Comparison of ENCODE assay signal across 9 cellular contexts in the genomic region with DNA sequence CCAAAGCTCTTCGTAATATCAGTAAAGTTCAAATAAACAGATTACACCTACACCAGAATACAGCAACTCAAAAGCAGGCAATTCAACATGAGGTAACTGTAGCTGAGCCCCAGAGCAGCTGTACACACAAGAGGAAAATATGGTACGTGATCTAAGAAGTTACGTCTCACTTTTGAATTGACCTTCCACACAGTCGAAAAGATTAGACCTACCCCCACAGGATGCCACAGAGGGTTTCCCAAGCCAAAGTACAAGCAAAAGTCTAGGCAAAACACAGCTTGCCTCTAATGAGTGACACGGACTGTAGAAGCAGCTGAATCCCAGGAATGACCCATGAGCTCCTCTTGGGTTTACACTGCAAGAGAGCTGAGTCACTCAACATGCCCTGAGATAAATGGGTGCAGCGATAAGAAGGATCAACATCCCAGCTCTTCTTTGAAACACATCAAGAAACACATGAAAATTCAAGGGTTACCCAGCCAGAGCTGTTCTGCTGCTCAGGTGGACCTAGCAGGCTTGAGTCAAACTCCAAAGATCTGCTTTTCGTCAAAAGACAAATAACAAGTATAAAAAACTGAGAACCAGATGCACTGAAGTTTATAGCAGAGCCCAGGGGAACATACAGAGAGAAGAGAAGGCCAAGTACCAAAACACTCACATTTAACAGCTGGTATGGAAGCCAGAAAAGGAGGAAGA. TPM values are rescaled to one million over a fixed set of nuclear protein-coding genes. Genes with fewer than 3 reads are reported as not detected.
A peak's percentile ranks its signal among the peaks of the same experiment; 100 is the strongest.
DNase-seq lines count a peak whose midpoint lies in the region; ATAC-seq, FAIRE-seq and TF ChIP-seq lines count a peak whose summit lies in the region.
"Had no signal": no experiment of that assay in that cellular context is flagged by ENCODE, and none has a peak within 500 bp of the region (broad histone marks: within the 10 kb centered on the region; RNA-seq: fewer than 3 reads in every experiment).

No MANE protein-coding gene starts in this region.

- no peaks in the 10 kb centered on the region for H3K27me3 ChIP-seq in IMR-90 (ENCODE audit: control insufficient read depth, insufficient read depth, low read length)
- H3K27me3 ChIP-seq in astrocyte (ENCODE audit: insufficient read depth, low read length) = no peaks in the 10 kb centered on the region
- no peaks in the 10 kb centered on the region for H3K27me3 ChIP-seq in hepatocyte
- H3K27me3 ChIP-seq in stomach = no peaks in the 10 kb centered on the region

- TF ChIP-seq CTCF in IMR-90 (conservative IDR thresholded peaks at IDR 0.05; ENCODE audit: low read depth, low read length) (no peak), astrocyte (IDR thresholded peaks at IDR 0.05; ENCODE audit: insufficient read depth, low read depth, low read length) (no peak), hepatocyte (IDR thresholded peaks at IDR 0.05; ENCODE audit: poor library complexity) (no peak), stomach (IDR thresholded peaks at IDR 0.05) (no peak)

- peak overlapping the region; percentile 23; the same call in 1 of the 2 replicates for H4K5ac ChIP-seq in IMR-90 (ENCODE audit: low read depth, low read length)

- ATAC-seq in IMR-90 (ENCODE audit: low read depth) (peak; percentile 30), HG03342 (IDR thresholded peaks at IDR 0.05; ENCODE audit: unreplicated experiment) (no peak)

- H2BK15ac ChIP-seq in IMR-90 (ENCODE audit: low read depth, low read length) = peak overlapping the region; percentile 52; the same call in 1 of the 3 replicates

- peak overlapping the region; percentile 88 for H2BK20ac ChIP-seq in IMR-90 (ENCODE audit: low read depth, low read length)

- H3K36me3 ChIP-seq in IMR-90 (ENCODE audit: control insufficient read depth, insufficient read depth, low read length) = peaks cover 3% of the 10 kb centered on the region; the same call in 1 of the 2 replicates
- H3K36me3 ChIP-seq in astrocyte (ENCODE audit: insufficient read depth, low read length) = peaks cover 4% of the 10 kb centered on the region
- H3K36me3 ChIP-seq in hepatocyte (replicated peaks; ENCODE audit: insufficient read depth, low read depth) = no peaks in the 10 kb centered on the region
- H3K36me3 ChIP-seq in stomach = no peaks in the 10 kb centered on the region

- H3K4me3 ChIP-seq in IMR-90 (ENCODE audit: insufficient read depth, low read depth, low read length) (no peak overlapping the region), astrocyte (ENCODE audit: insufficient read depth, low read depth, low read length) (peak overlapping the region; percentile 4), hepatocyte (no peak overlapping the region), stomach (no peak overlapping the region)

- no peaks in the 10 kb centered on the region for H3K27me3 Mint-ChIP-seq in astrocyte (ENCODE audit: low read depth, unreplicated experiment)

- no peak for TF ChIP-seq RAD21 in IMR-90 (IDR thresholded peaks at IDR 0.05; ENCODE audit: low read length)

- peaks cover 23% of the 10 kb centered on the region for H3K36me3 Mint-ChIP-seq in astrocyte (ENCODE audit: low read depth, unreplicated experiment)

- H3K23ac ChIP-seq in IMR-90 (ENCODE audit: low read depth, low read length) = peak overlapping the region; percentile 72

- H2AK9ac ChIP-seq in IMR-90 (replicated peaks; ENCODE audit: low read depth, low read length, poor library complexity) = peak overlapping the region; percentile 81

- no peaks in the 10 kb centered on the region for H3K9me2 ChIP-seq in hepatocyte (replicated peaks; ENCODE audit: insufficient read depth)

- H3K9me3 ChIP-seq in IMR-90 (ENCODE audit: control insufficient read depth, insufficient read depth, low read length) = no peaks in the 10 kb centered on the region
- no peaks in the 10 kb centered on the region for H3K9me3 ChIP-seq in astrocyte (ENCODE audit: insufficient read depth, low read depth, low read length)
- no peaks in the 10 kb centered on the region for H3K9me3 ChIP-seq in hepatocyte (ENCODE audit: low read depth)
- H3K9me3 ChIP-seq in stomach = no peaks in the 10 kb centered on the region

- H3K79me2 ChIP-seq in astrocyte (ENCODE audit: insufficient read depth, low read length) (peaks cover 90% of the 10 kb centered on the region), hepatocyte (peaks cover 88% of the 10 kb centered on the region)

- peak overlapping the region; percentile 44 for H3K4me2 ChIP-seq in IMR-90 (ENCODE audit: low read depth, low read length)
- H3K4me2 ChIP-seq in astrocyte (ENCODE audit: low read length) = peak overlapping the region; percentile 69
- H3K4me2 ChIP-seq in hepatocyte = peak overlapping the region; percentile 54

- H2BK120ac ChIP-seq in IMR-90 (ENCODE audit: low read depth, low read length) = peak overlapping the region; percentile 80

- peak overlapping the region; percentile 9 for H2AFZ ChIP-seq in IMR-90 (replicated peaks; ENCODE audit: low read length, poor library complexity)
- no peak overlapping the region for H2AFZ ChIP-seq in astrocyte (ENCODE audit: low read depth, low read length)
- H2AFZ ChIP-seq in hepatocyte = no peak overlapping the region

- intact Hi-C loops in IMR-90 (cut with micrococcal nuclease) = loop anchor here (1.0 to 5.0 kb wide), 3 partner anchors 13 to 50 kb away; no protein-coding TSS in a partner anchor
- intact Hi-C loops in stomach (cut with DNase I; ENCODE audit: low total_unique reads) = no loop called here

- no TSS peak for BruUV-seq in IMR-90 (replicated peaks; lab: Mats Ljungman, UMichigan)

- peaks cover 45% of the 10 kb centered on the region for H4K20me1 ChIP-seq in IMR-90 (ENCODE audit: insufficient read depth, low read length)
- peaks cover 51% of the 10 kb centered on the region for H4K20me1 ChIP-seq in astrocyte (ENCODE audit: insufficient read depth, low read length)
- H4K20me1 ChIP-seq in hepatocyte (ENCODE audit: insufficient read depth, poor library complexity, severe bottlenecking) = peaks cover 5% of the 10 kb centered on the region

- dilution Hi-C loops in IMR-90 (cut with HindIII; ENCODE audit: low sequenced_read_pairs, unreplicated experiment) = loop anchor here (10.0 kb wide), 1 partner anchor 67 kb away; no protein-coding TSS in a partner anchor

- POLR2A ChIA-PET in IMR-90 (lab: Charles Lee; ENCODE audit: unreplicated experiment) = interaction anchor here (0.6 kb wide), 2 partner anchors 59 to 336 kb away, joined by 3 read pairs; no protein-coding TSS in a partner anchor

- peak overlapping the region; percentile 67 for H3K56ac ChIP-seq in IMR-90 (ENCODE audit: extremely low read depth, insufficient read depth, low read length)

- peak overlapping the region; percentile 48; the same call in 1 of the 2 replicates for H3K18ac ChIP-seq in IMR-90 (ENCODE audit: low read depth, low read length)

- FAIRE-seq in astrocyte (lab: Jason Lieb, UNC) = no peak
- no peak for FAIRE-seq in GM12892 (lab: Jason Lieb, UNC)

- peak overlapping the region; percentile 18 to 65; a peak in 2 of 4 replicates for H4K8ac ChIP-seq in IMR-90 (ENCODE audit: low read depth in 2 of 2, low read length in 2 of 2)

- peaks cover 14 to 63% of the 10 kb centered on the region in 2 experiments; a peak in 3 of 4 replicates for H3K79me1 ChIP-seq in IMR-90 (ENCODE audit: low read depth in 1 of 2, low read length in 2 of 2)

- H3K4me1 ChIP-seq in IMR-90 (ENCODE audit: control insufficient read depth, insufficient read depth, low read length) (peaks cover 30% of the 10 kb centered on the region), astrocyte (ENCODE audit: insufficient read depth, low read length) (peaks cover 67% of the 10 kb centered on the region), hepatocyte (ENCODE audit: insufficient read depth) (peaks cover 66% of the 10 kb centered on the region), stomach (peaks cover 76 to 98% (median 90%) of the 10 kb centered on the region in 4 donors)

- H3K4ac ChIP-seq in IMR-90 (ENCODE audit: low read depth, low read length) = peak overlapping the region; percentile 89

- H2BK5ac ChIP-seq in IMR-90 (ENCODE audit: low read depth, low read length, poor library complexity, severe bottlenecking) = peak overlapping the region; percentile 95

- DNase-seq in IMR-90 (peak; percentile 97), astrocyte (ENCODE audit: low read depth) (peak; percentile 96), hepatocyte (ENCODE audit: low spot score) (peak; percentile 79), stomach (no peak), NCI-H1694 (lab: John Stamatoyannopoulos, UW) (no peak), putamen (ENCODE audit: low spot score) (no peak), GM12892 (ENCODE audit: insufficient read length) (no peak)
- DNase-seq: central memory CD4-positive, alpha-beta T cell had no signal

- CTCF ChIA-PET in IMR-90 (lab: Yijun Ruan, JAX) = interaction anchor here (0.6 to 1.9 kb wide), 6 partner anchors 10 to 334 kb away, joined by 3 to 8 read pairs (median 3); partner anchors contain the start of gene CREB3L2

- peak overlapping the region; percentile 91 for H3K27ac Mint-ChIP-seq in astrocyte (ENCODE audit: unreplicated experiment)

- H3K27ac ChIP-seq in IMR-90 (ENCODE audit: insufficient read depth, low read length) = peak overlapping the region; percentile 52
- peak overlapping the region; percentile 92 for H3K27ac ChIP-seq in astrocyte (ENCODE audit: low read depth, low read length)
- peak overlapping the region; percentile 89 for H3K27ac ChIP-seq in hepatocyte
- H3K27ac ChIP-seq in stomach = peak overlapping the region; percentile 65 to 97 (median 85)

- H3K14ac ChIP-seq in IMR-90 (replicated peaks; ENCODE audit: low read depth, low read length) = peak overlapping the region; percentile 66

- peak overlapping the region; percentile 68 for H3K4me3 Mint-ChIP-seq in astrocyte (ENCODE audit: unreplicated experiment)

- H3K9ac ChIP-seq in IMR-90 (ENCODE audit: low read depth, low read length) (no peak overlapping the region), astrocyte (ENCODE audit: low read length) (peak overlapping the region; percentile 80)

- H3K4me1 Mint-ChIP-seq in astrocyte (ENCODE audit: low read depth, unreplicated experiment) = peaks cover 43% of the 10 kb centered on the region

- in situ Hi-C loops in IMR-90 (cut with MboI; ENCODE audit: low sequenced_read_pairs) = loop anchor here (5.0 to 25.0 kb wide), 2 partner anchors 50 to 855 kb away; no protein-coding TSS in a partner anchor

- peak overlapping the region; percentile 83 for H2AK5ac ChIP-seq in IMR-90 (ENCODE audit: low read depth, low read length)

- no peaks in the 10 kb centered on the region for H3K9me3 Mint-ChIP-seq in astrocyte (ENCODE audit: unreplicated experiment)

- H3K9me1 ChIP-seq in IMR-90 (ENCODE audit: insufficient read depth, low read length) = peaks cover 29% of the 10 kb centered on the region

- TF ChIP-seq EP300 in stomach (IDR thresholded peaks at IDR 0.05) = no peak

- WGBS in IMR-90 (ENCODE audit: extremely low coverage in 2 of 2, insufficient read length in 1 of 2), 2 experiments = 25% methylated on average over 2 of the region's 7 CpGs; no CpG with 5 or more reads in 1 of the 2 experiments
- 41% methylated on average over 7 of the region's 7 CpGs for WGBS in hepatocyte (ENCODE audit: low lambda C conversion rate, missing lambda C conversion rate)
- WGBS in stomach, 5 donors = 50 to 69% (median 55%) methylated on average over 7 of the region's 7 CpGs

- peak; percentile 1; the same call in 1 of the 2 replicates for TF ChIP-seq POLR2A in IMR-90 (IDR thresholded peaks at IDR 0.05; ENCODE audit: low read depth, low read length)
- TF ChIP-seq POLR2A in stomach (IDR thresholded peaks at IDR 0.05) = no peak
- no peak for TF ChIP-seq POLR2A in GM12892 (IDR thresholded peaks at IDR 0.05; ENCODE audit: low read depth, low read length)

- H4K91ac ChIP-seq in IMR-90 (ENCODE audit: insufficient read depth, low read depth, low read length) = peak overlapping the region; percentile 83

RNA-seq across cellular contexts. Expression of gene CREB3L2, which starts 9.7 kb away (rescaled TPM):
- 35.8 and 42.3 TPM in 2 replicates for total RNA-seq in IMR-90 (2012; rRNA removed)
- 57.9 and 65.1 TPM in 2 replicates for polyA plus RNA-seq in IMR-90 (2012; rRNA removed)
- polyA plus RNA-seq in IMR-90 (2012; cell fraction: cytosol; rRNA removed) = 31.6 and 44.4 TPM in 2 replicates
- polyA plus RNA-seq in IMR-90 (2012; cell fraction: nucleus; rRNA removed; ENCODE audit: low replicate concordance) = 38.6 and 56.6 TPM in 2 replicates
- 116 and 128 TPM in 2 replicates for total RNA-seq in astrocyte
- total RNA-seq in hepatocyte = 33.9 and 38.3 TPM in 2 replicates
- 34.4 and 37.6 TPM in 2 replicates for polyA plus RNA-seq in hepatocyte
- 100 to 1,000 TPM in 1 of 5 donors, 10 to 100 TPM in 4; 22.6 to 258 (median 38.8) TPM for total RNA-seq in stomach
- 1 to 10 TPM; 5.8 to 8.6 (median 6.6) TPM for polyA plus RNA-seq in stomach
- polyA plus RNA-seq in GM12892 (2012; ENCODE audit: missing spikeins) = 13.1 TPM

Comparison
In these comparisons a context has a peak if more than half of its experiments do, and no peak if none do; other contexts are left out.
1. DNase-seq: peak in IMR-90 (single experiment), astrocyte (single experiment) and hepatocyte (single experiment); none in stomach (single experiment), NCI-H1694 (single experiment), putamen (single experiment) and GM12892 (single experiment).
2. Peak in every context shown above with its lines, with median percentiles within 50 percentile points of each other: H3K27ac ChIP-seq and H3K4me2 ChIP-seq.